21 cellular contexts compared by ENCODE assay signal in the genomic region with DNA sequence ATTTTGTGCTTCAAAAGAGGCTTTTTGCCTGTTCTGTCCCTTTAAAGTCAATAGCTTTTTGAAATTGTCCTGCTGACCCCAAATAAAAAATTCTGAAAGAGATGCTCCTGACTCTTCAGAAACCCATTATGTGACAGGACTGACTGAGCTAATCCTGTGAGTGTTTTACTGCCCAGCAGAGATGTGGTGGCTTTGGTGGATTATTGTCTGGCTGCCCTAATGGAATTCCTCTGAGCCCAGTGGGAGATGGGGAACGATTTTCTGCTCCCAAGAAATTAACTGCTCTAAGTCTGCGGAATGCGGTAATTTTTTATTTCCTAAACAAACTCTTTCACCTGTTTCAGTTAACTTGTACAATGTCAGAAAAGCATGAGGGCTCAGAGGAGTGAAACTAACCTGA.
"Had no signal": no experiment of that assay in that cellular context is flagged by ENCODE, and none has a peak within 500 bp of the region (broad histone marks: within the 10 kb centered on the region; RNA-seq: fewer than 3 reads in every experiment).

No MANE protein-coding gene starts in this region.

- H3K9me3 ChIP-seq: esophagus muscularis mucosa, gastrocnemius medialis, mucosa of descending colon, neutrophil, suprapubic skin, thyroid gland, uterus had no signal

- H3K27me3 ChIP-seq: esophagus muscularis mucosa, gastrocnemius medialis, neutrophil, suprapubic skin, thyroid gland, uterus had no signal

- H3K27ac Mint-ChIP-seq: type B pancreatic cell had no signal

- H3K27ac ChIP-seq: dorsolateral prefrontal cortex, epithelial cell of prostate, esophagus muscularis mucosa, gastrocnemius medialis, neutrophil, suprapubic skin, thyroid gland, uterus had no signal

- H3K4me1 ChIP-seq: suprapubic skin, thyroid gland, uterus had no signal

- DNase-seq: cortex of kidney; dorsolateral prefrontal cortex; effector memory CD8-positive, alpha-beta T cell; gastrocnemius medialis; islet precursor cell; mammary epithelial cell; mucosa of descending colon; natural killer cell; posterior cingulate gyrus; small intestine; stimulated activated CD4-positive, alpha-beta T cell treated with anti-CD3 and anti-CD28 coated beads, Interleukin-12 subunit alpha, Interleukin-12 subunit beta, amount 100 ng/mL, for 4 hours; stimulated activated naive CD8-positive, alpha-beta T cell treated with anti-CD3 and anti-CD28 coated beads, Interleukin-15, Interleukin-2, amounts not matched to agents 100 U/mL and 50 U/mL, for 24 hours; thyroid gland; uterus had no signal

- H3K36me3 Mint-ChIP-seq: natural killer cell had no signal

- H3K27me3 Mint-ChIP-seq: effector memory CD8-positive, alpha-beta T cell; type B pancreatic cell had no signal

- ATAC-seq: effector memory CD8-positive, alpha-beta T cell; gastrocnemius medialis; left lobe of liver; mucosa of descending colon; natural killer cell; sciatic nerve; stimulated activated naive CD8-positive, alpha-beta T cell treated with anti-CD3 and anti-CD28 coated beads, Interleukin-15, Interleukin-2, amounts not matched to agents 100 U/mL and 50 U/mL, for 24 hours had no signal

- H3K4me3 ChIP-seq: dorsolateral prefrontal cortex, esophagus muscularis mucosa, mucosa of descending colon, suprapubic skin, thyroid gland, uterus had no signal

- H3K36me3 ChIP-seq: esophagus muscularis mucosa, gastrocnemius medialis, neutrophil, suprapubic skin, thyroid gland, uterus had no signal

- H3K4me3 Mint-ChIP-seq: effector memory CD8-positive, alpha-beta T cell; type B pancreatic cell had no signal

- H3K9me3 Mint-ChIP-seq: natural killer cell, type B pancreatic cell had no signal
